1 cellular context compared by ENCODE assay signal in genomic region chr4:76753814-76754213, GRCh38.
TF ChIP-seq lines count a peak whose summit lies in the region.

No MANE protein-coding gene starts in this region.

TF ChIP-seq in SK-N-SH, 30 proteins besides CTCF, POLR2A, EP300 and RAD21 (continued from another document):
- TF ChIP-seq, protein P1, sequence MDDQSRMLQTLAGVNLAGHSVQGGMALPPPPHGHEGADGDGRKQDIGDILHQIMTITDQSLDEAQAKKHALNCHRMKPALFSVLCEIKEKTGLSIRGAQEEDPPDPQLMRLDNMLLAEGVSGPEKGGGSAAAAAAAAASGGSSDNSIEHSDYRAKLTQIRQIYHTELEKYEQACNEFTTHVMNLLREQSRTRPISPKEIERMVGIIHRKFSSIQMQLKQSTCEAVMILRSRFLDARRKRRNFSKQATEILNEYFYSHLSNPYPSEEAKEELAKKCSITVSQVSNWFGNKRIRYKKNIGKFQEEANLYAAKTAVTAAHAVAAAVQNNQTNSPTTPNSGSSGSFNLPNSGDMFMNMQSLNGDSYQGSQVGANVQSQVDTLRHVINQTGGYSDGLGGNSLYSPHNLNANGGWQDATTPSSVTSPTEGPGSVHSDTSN (IDR thresholded peaks at IDR 0.05), result peak; percentile 63
- TF ChIP-seq NRF1 (IDR thresholded peaks at IDR 0.05; ENCODE audit: low read depth, low read length) (no peak), IRF3 (IDR thresholded peaks at IDR 0.05; ENCODE audit: low read depth, low read length) (no peak), TEAD4 (IDR thresholded peaks at IDR 0.05; ENCODE audit: borderline replicate concordance, insufficient read depth) (peak; percentile 66; the same call in 1 of the 2 replicates), MEF2A (IDR thresholded peaks at IDR 0.05; ENCODE audit: borderline replicate concordance, low read depth) (no peak; the same call in 1 of the 2 replicates), TCF12 (IDR thresholded peaks at IDR 0.05) (peak; percentile 82), GABPA (IDR thresholded peaks at IDR 0.05; ENCODE audit: low read depth) (no peak), POLR2AphosphoS5 (IDR thresholded peaks at IDR 0.05; ENCODE audit: low read depth, low read length) (peak; percentile 52; the same call in 1 of the 2 replicates), MAX (IDR thresholded peaks at IDR 0.05; ENCODE audit: low read depth) (peak; percentile 78), TAF1 (IDR thresholded peaks at IDR 0.05; ENCODE audit: borderline replicate concordance, low read depth, low read length) (no peak), EZH2phosphoT487 (IDR thresholded peaks at IDR 0.05; ENCODE audit: borderline replicate concordance, low read depth) (no peak), USF2 (IDR thresholded peaks at IDR 0.05; ENCODE audit: borderline replicate concordance, low read depth, low read length) (no peak), RFX5 (IDR thresholded peaks at IDR 0.05; ENCODE audit: low read length) (no peak), RCOR1 (IDR thresholded peaks at IDR 0.05; ENCODE audit: low read length) (no peak), FOXJ3 (CRISPR knock-in tag; IDR thresholded peaks at IDR 0.05) (no peak), MXI1 (IDR thresholded peaks at IDR 0.05; ENCODE audit: low read depth, low read length) (no peak), GATA2 (CRISPR knock-in tag; IDR thresholded peaks at IDR 0.05) (no peak), YY1 (IDR thresholded peaks at IDR 0.05; ENCODE audit: low read depth) (no peak), CHD2 (IDR thresholded peaks at IDR 0.05; ENCODE audit: low read length, partially characterized antibody) (no peak), SMC3 (IDR thresholded peaks at IDR 0.05; ENCODE audit: low read depth, low read length) (no peak), FOSL2 (IDR thresholded peaks at IDR 0.05; ENCODE audit: borderline replicate concordance, low read depth) (peak; percentile 80)
- TF ChIP-seq, protein P2, sequence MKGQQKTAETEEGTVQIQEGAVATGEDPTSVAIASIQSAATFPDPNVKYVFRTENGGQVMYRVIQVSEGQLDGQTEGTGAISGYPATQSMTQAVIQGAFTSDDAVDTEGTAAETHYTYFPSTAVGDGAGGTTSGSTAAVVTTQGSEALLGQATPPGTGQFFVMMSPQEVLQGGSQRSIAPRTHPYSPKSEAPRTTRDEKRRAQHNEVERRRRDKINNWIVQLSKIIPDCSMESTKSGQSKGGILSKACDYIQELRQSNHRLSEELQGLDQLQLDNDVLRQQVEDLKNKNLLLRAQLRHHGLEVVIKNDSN (IDR thresholded peaks at IDR 0.05; ENCODE audit: borderline replicate concordance, low read depth), result no peak
